In genomic region chr15:67550522-67550921, GRCh38 we compare ENCODE assay signal across 1 cellular context.
TF ChIP-seq lines count a peak whose summit lies in the region.

No MANE protein-coding gene starts in this region.

TF ChIP-seq in K562, 482 proteins besides CTCF, POLR2A, EP300 and RAD21 (continued from another document):
- no peak for TF ChIP-seq RREB1 (CRISPR knock-in tag; IDR thresholded peaks at IDR 0.05)
- TF ChIP-seq TCF7L2 (IDR thresholded peaks at IDR 0.05; ENCODE audit: low read depth, low read length) = no peak
- peak; percentile 79 for TF ChIP-seq MAFG (tag; conservative IDR thresholded peaks at IDR 0.05)
- no peak for TF ChIP-seq THRAP3 (IDR thresholded peaks at IDR 0.05; ENCODE audit: borderline replicate concordance)
- no peak for TF ChIP-seq SMAD2 (IDR thresholded peaks at IDR 0.05; ENCODE audit: low read depth, low read length)
- 0 out of 2 replicates have a peak, but pooled peaks have one; percentile 11 for TF ChIP-seq BCOR (IDR thresholded peaks at IDR 0.05)
- TF ChIP-seq DNMT1 (IDR thresholded peaks at IDR 0.05) = no peak
- no peak for TF ChIP-seq ZFP1 (CRISPR knock-in tag; IDR thresholded peaks at IDR 0.05)
- TF ChIP-seq ZFP36 (IDR thresholded peaks at IDR 0.05; ENCODE audit: low read depth, low read length, partially characterized antibody) = no peak
- TF ChIP-seq, protein P1, sequence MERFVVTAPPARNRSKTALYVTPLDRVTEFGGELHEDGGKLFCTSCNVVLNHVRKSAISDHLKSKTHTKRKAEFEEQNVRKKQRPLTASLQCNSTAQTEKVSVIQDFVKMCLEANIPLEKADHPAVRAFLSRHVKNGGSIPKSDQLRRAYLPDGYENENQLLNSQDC (CRISPR knock-in tag; IDR thresholded peaks at IDR 0.05) = no peak
- TF ChIP-seq PHF20 (IDR thresholded peaks at IDR 0.05; ENCODE audit: partially characterized antibody) = no peak
- TF ChIP-seq ZNF12 (CRISPR knock-in tag; IDR thresholded peaks at IDR 0.05) = peak; percentile 35; the same call in 1 of the 2 replicates
- no peak for TF ChIP-seq ZKSCAN1 (IDR thresholded peaks at IDR 0.05; ENCODE audit: low read depth, low read length)
- no peak for TF ChIP-seq ZNF586 (CRISPR knock-in tag; conservative IDR thresholded peaks at IDR 0.05)
- no peak for TF ChIP-seq MTA3 (IDR thresholded peaks at IDR 0.05; ENCODE audit: borderline replicate concordance)
- TF ChIP-seq IFI16 (CRISPR knock-in tag; IDR thresholded peaks at IDR 0.05) = no peak
- no peak for TF ChIP-seq ZBTB12 (CRISPR knock-in tag; IDR thresholded peaks at IDR 0.05)
- TF ChIP-seq, protein P2, sequence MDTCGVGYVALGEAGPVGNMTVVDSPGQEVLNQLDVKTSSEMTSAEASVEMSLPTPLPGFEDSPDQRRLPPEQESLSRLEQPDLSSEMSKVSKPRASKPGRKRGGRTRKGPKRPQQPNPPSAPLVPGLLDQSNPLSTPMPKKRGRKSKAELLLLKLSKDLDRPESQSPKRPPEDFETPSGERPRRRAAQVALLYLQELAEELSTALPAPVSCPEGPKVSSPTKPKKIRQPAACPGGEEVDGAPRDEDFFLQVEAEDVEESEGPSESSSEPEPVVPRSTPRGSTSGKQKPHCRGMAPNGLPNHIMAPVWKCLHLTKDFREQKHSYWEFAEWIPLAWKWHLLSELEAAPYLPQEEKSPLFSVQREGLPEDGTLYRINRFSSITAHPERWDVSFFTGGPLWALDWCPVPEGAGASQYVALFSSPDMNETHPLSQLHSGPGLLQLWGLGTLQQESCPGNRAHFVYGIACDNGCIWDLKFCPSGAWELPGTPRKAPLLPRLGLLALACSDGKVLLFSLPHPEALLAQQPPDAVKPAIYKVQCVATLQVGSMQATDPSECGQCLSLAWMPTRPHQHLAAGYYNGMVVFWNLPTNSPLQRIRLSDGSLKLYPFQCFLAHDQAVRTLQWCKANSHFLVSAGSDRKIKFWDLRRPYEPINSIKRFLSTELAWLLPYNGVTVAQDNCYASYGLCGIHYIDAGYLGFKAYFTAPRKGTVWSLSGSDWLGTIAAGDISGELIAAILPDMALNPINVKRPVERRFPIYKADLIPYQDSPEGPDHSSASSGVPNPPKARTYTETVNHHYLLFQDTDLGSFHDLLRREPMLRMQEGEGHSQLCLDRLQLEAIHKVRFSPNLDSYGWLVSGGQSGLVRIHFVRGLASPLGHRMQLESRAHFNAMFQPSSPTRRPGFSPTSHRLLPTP (IDR thresholded peaks at IDR 0.05; ENCODE audit: borderline replicate concordance, extremely low read depth, insufficient read length) = no peak
- peak; percentile 63; the same call in 1 of the 2 replicates for TF ChIP-seq PYGO2 (tag; IDR thresholded peaks at IDR 0.05)
- TF ChIP-seq ATF7 (IDR thresholded peaks at IDR 0.05) = peak; percentile 88
- TF ChIP-seq POLR2AphosphoS2 (IDR thresholded peaks at IDR 0.05; ENCODE audit: low read length) = no peak
- no peak for TF ChIP-seq NFYB (IDR thresholded peaks at IDR 0.05; ENCODE audit: extremely low read depth, insufficient read length)
- TF ChIP-seq, protein P3, sequence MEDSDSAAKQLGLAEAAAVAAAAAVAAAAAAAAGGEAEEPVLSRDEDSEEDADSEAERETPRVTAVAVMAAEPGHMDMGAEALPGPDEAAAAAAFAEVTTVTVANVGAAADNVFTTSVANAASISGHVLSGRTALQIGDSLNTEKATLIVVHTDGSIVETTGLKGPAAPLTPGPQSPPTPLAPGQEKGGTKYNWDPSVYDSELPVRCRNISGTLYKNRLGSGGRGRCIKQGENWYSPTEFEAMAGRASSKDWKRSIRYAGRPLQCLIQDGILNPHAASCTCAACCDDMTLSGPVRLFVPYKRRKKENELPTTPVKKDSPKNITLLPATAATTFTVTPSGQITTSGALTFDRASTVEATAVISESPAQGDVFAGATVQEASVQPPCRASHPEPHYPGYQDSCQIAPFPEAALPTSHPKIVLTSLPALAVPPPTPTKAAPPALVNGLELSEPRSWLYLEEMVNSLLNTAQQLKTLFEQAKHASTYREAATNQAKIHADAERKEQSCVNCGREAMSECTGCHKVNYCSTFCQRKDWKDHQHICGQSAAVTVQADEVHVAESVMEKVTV (CRISPR knock-in tag; IDR thresholded peaks at IDR 0.05) = no peak
- TF ChIP-seq, protein P4, sequence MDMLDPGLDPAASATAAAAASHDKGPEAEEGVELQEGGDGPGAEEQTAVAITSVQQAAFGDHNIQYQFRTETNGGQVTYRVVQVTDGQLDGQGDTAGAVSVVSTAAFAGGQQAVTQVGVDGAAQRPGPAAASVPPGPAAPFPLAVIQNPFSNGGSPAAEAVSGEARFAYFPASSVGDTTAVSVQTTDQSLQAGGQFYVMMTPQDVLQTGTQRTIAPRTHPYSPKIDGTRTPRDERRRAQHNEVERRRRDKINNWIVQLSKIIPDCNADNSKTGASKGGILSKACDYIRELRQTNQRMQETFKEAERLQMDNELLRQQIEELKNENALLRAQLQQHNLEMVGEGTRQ (CRISPR knock-in tag; IDR thresholded peaks at IDR 0.05) = no peak
- no peak for TF ChIP-seq KLF1 (tag; IDR thresholded peaks at IDR 0.05)
- peak; percentile 73 for TF ChIP-seq C11orf30 (IDR thresholded peaks at IDR 0.05; ENCODE audit: low read depth)
- TF ChIP-seq ZNF584 (CRISPR knock-in tag; IDR thresholded peaks at IDR 0.05; ENCODE audit: low read depth) = peak; percentile 56; the same call in 1 of the 2 replicates
- TF ChIP-seq, protein P5, sequence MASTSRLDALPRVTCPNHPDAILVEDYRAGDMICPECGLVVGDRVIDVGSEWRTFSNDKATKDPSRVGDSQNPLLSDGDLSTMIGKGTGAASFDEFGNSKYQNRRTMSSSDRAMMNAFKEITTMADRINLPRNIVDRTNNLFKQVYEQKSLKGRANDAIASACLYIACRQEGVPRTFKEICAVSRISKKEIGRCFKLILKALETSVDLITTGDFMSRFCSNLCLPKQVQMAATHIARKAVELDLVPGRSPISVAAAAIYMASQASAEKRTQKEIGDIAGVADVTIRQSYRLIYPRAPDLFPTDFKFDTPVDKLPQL (IDR thresholded peaks at IDR 0.05; ENCODE audit: extremely low read depth, insufficient read length) = no peak
- TF ChIP-seq TAF1 (IDR thresholded peaks at IDR 0.05; ENCODE audit: control insufficient read depth, extremely low read depth, insufficient read depth, low read length, severe bottlenecking) = no peak
- TF ChIP-seq E2F6 (IDR thresholded peaks at IDR 0.05; ENCODE audit: borderline replicate concordance in 1 of 2, extremely low read depth in 1 of 2, insufficient read depth in 1 of 2, insufficient read length in 1 of 2, low read depth in 1 of 2, low read length in 1 of 2, poor library complexity in 1 of 2, severe bottlenecking in 1 of 2) = no peak
- TF ChIP-seq HNRNPUL1 (IDR thresholded peaks at IDR 0.05; ENCODE audit: low read length) = no peak
- TF ChIP-seq POLR2G (IDR thresholded peaks at IDR 0.05; ENCODE audit: low read depth, low read length) = no peak
- TF ChIP-seq, protein P6, sequence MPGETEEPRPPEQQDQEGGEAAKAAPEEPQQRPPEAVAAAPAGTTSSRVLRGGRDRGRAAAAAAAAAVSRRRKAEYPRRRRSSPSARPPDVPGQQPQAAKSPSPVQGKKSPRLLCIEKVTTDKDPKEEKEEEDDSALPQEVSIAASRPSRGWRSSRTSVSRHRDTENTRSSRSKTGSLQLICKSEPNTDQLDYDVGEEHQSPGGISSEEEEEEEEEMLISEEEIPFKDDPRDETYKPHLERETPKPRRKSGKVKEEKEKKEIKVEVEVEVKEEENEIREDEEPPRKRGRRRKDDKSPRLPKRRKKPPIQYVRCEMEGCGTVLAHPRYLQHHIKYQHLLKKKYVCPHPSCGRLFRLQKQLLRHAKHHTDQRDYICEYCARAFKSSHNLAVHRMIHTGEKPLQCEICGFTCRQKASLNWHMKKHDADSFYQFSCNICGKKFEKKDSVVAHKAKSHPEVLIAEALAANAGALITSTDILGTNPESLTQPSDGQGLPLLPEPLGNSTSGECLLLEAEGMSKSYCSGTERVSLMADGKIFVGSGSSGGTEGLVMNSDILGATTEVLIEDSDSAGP (CRISPR knock-in tag; IDR thresholded peaks at IDR 0.05) = no peak
- no peak for TF ChIP-seq MYC (IDR thresholded peaks at IDR 0.05; ENCODE audit: low read depth, low read length)
- TF ChIP-seq MYC (CRISPR knock-in tag; IDR thresholded peaks at IDR 0.05; ENCODE audit: borderline replicate concordance, low read depth) = no peak
- 0 out of 4 replicates have a peak, but pooled peaks of 1 of the 2 experiments have one; percentile 20 for TF ChIP-seq HDAC1 (IDR thresholded peaks at IDR 0.05)
- TF ChIP-seq PCBP2 (IDR thresholded peaks at IDR 0.05; ENCODE audit: low read depth, low read length, poor library complexity, severe bottlenecking) = no peak
